ENCODE assay signal across 15 cellular contexts in the genomic region with DNA sequence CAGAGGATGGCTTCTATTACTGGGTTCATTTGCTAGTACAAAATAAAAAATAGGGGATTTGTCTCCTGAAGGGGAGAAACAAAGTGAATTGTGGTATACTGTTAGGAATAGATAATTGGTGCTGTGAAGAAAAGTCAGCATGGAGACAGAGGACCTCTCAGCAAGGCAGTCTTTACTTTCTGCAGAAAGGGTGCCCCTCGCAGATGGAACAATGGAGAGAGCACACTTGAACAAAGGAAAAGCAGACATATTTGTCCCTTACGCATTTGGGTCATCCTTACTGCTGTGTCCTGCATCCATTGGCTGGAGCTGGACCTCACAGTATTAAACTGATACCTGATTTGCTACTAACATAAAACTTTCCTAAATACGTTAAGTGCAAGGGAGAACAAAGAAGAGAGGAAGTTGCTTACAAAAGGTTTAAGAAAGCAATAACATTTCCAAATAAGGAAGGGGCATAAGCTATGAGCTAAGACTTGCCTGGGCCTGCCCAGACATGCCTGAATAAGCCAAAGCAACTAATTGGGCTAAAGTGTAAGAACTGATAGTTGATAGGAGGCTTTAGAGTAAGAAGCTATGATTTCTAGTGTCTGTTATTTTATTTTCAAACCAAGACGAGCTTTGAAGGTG.
A peak's percentile ranks its signal among the peaks of the same experiment; 100 is the strongest.
DNase-seq lines count a peak whose midpoint lies in the region; ATAC-seq, FAIRE-seq and TF ChIP-seq lines count a peak whose summit lies in the region.
"Had no signal": no experiment of that assay in that cellular context is flagged by ENCODE, and none has a peak within 500 bp of the region (broad histone marks: within the 10 kb centered on the region; RNA-seq: fewer than 3 reads in every experiment).

No MANE protein-coding gene starts in this region.

- peaks cover 17% of the 10 kb centered on the region for H3K4me1 Mint-ChIP-seq in GM23338
- peaks cover 32% of the 10 kb centered on the region for H3K4me1 Mint-ChIP-seq in T-helper 2 cell treated with Interferon-gamma antibody and Interleukin-4, amounts not matched to agents 5 μg/mL and 100 μg/mL, for 36 hours (ENCODE audit: low read depth)

- H3K4me2 ChIP-seq in BLaER1 (no peak overlapping the region), GM23338 (no peak overlapping the region), fibroblast of lung (ENCODE audit: extremely low read depth, insufficient read depth, low read length) (no peak overlapping the region)
- H3K4me2 ChIP-seq: KMS-11 had no signal

- no peaks in the 10 kb centered on the region for H3F3A ChIP-seq in GM23338 (replicated peaks; ENCODE audit: low read depth)

- H3K4me1 ChIP-seq in BLaER1 (no peaks in the 10 kb centered on the region), GM23338 (ENCODE audit: insufficient read depth) (peaks cover 22% of the 10 kb centered on the region), fibroblast of lung (ENCODE audit: control insufficient read depth, extremely low read depth, insufficient read depth, low read length) (no peaks in the 10 kb centered on the region), kidney (ENCODE audit: control insufficient read depth in 1 of 2, insufficient read depth in 1 of 2, low read depth in 1 of 2, low read length in 2 of 2) (no peaks in the 10 kb centered on the region), vagina (no peaks in the 10 kb centered on the region)
- H3K4me1 ChIP-seq: thyroid gland had no signal

- H3K27me3 ChIP-seq in BLaER1 = no peaks in the 10 kb centered on the region
- no peaks in the 10 kb centered on the region for H3K27me3 ChIP-seq in GM23338 (ENCODE audit: insufficient read depth)
- no peaks in the 10 kb centered on the region for H3K27me3 ChIP-seq in fibroblast of lung (ENCODE audit: control insufficient read depth, insufficient read depth, low read length)
- no peaks in the 10 kb centered on the region for H3K27me3 ChIP-seq in vagina
- H3K27me3 ChIP-seq: heart left ventricle, thyroid gland had no signal

- H3K36me3 ChIP-seq in BLaER1 = peaks cover 76% of the 10 kb centered on the region
- peaks cover 18% of the 10 kb centered on the region for H3K36me3 ChIP-seq in GM23338 (ENCODE audit: insufficient read depth)
- H3K36me3 ChIP-seq in fibroblast of lung (ENCODE audit: control insufficient read depth, insufficient read depth, low read length) = peaks cover 5% of the 10 kb centered on the region
- peaks cover 3 to 13% of the 10 kb centered on the region in 2 donors for H3K36me3 ChIP-seq in kidney (ENCODE audit: control insufficient read depth in 1 of 2, insufficient read depth in 2 of 2, low read length in 2 of 2)
- H3K36me3 ChIP-seq in vagina = peaks cover 0 to 10% of the 10 kb centered on the region in 2 donors

- no peak overlapping the region for H2AFZ ChIP-seq in GM23338
- no peak overlapping the region for H2AFZ ChIP-seq in fibroblast of lung (ENCODE audit: low read length)

- H3K9ac ChIP-seq in BLaER1 = no peak overlapping the region
- no peak overlapping the region for H3K9ac ChIP-seq in fibroblast of lung (ENCODE audit: insufficient read depth, low read length)
- H3K9ac ChIP-seq in kidney (ENCODE audit: low read length in 2 of 2) = no peak overlapping the region
- H3K9ac ChIP-seq: KMS-11 had no signal

- no peaks in the 10 kb centered on the region for H3K9me2 ChIP-seq in GM23338 (ENCODE audit: insufficient read depth)

- TF ChIP-seq POLR2A in vagina (IDR thresholded peaks at IDR 0.05) = no peak

- peak; percentile 46 for DNase-seq in GM23338 (ENCODE audit: low spot score)
- DNase-seq in T-helper 2 cell treated with Interferon-gamma antibody and Interleukin-4, amounts not matched to agents 5 μg/mL and 100 μg/mL, for 36 hours (ENCODE audit: low spot score) = no peak
- DNase-seq in fibroblast of lung (ENCODE audit: low read depth in 2 of 2) = peak; percentile 32 to 71
- DNase-seq in kidney = no peak
- no peak for DNase-seq in vagina (ENCODE audit: extremely low spot score in 2 of 2)
- no peak for DNase-seq in GOT3 (lab: John Stamatoyannopoulos, UW)
- DNase-seq in NCI-H526 (lab: John Stamatoyannopoulos, UW) = no peak
- DNase-seq: Caco-2; effector memory CD8-positive, alpha-beta T cell; heart left ventricle; NCI-H2171 treated with DMSO at 0.1 percent for 48 hours; thyroid gland had no signal

- ATAC-seq in GM23338 = no peak
- ATAC-seq: effector memory CD8-positive, alpha-beta T cell; heart left ventricle had no signal

- H4K20me1 ChIP-seq in BLaER1 (peaks cover 35% of the 10 kb centered on the region), GM23338 (replicated peaks; ENCODE audit: insufficient read depth) (no peaks in the 10 kb centered on the region), fibroblast of lung (ENCODE audit: control insufficient read depth, extremely low read depth, insufficient read depth, low read length) (no peaks in the 10 kb centered on the region)

- intact Hi-C loops in kidney (cut with DNase I) (no loop called here), vagina (cut with DNase I) (loop anchor here (10.0 kb wide), 1 partner anchor 82 kb away; a partner anchor contains a TSS)

- peak overlapping the region; percentile 78; the same call in 1 of the 2 replicates for H3K27ac Mint-ChIP-seq in GM23338
- H3K27ac Mint-ChIP-seq in T-helper 2 cell treated with Interferon-gamma antibody and Interleukin-4, amounts not matched to agents 5 μg/mL and 100 μg/mL, for 36 hours = peak overlapping the region; percentile 23
- H3K27ac Mint-ChIP-seq: effector memory CD8-positive, alpha-beta T cell had no signal

- H3K9me3 ChIP-seq in BLaER1 (peaks cover 34% of the 10 kb centered on the region), fibroblast of lung (ENCODE audit: control insufficient read depth, insufficient read depth, low read depth, low read length) (peaks cover 2% of the 10 kb centered on the region), kidney (ENCODE audit: control insufficient read depth in 1 of 2, low read length in 2 of 2) (peaks cover 0 to 7% of the 10 kb centered on the region in 2 donors), vagina (no peaks in the 10 kb centered on the region)
- H3K9me3 ChIP-seq: thyroid gland had no signal

- H3K79me2 ChIP-seq in GM23338 (replicated peaks; ENCODE audit: insufficient read depth) (peaks cover 83% of the 10 kb centered on the region), fibroblast of lung (ENCODE audit: control insufficient read depth, insufficient read depth, low read length) (peaks cover 29% of the 10 kb centered on the region)

- no peak for FAIRE-seq in kidney (lab: Jason Lieb, UNC)
- FAIRE-seq: RCC 7860 had no signal

- no peak overlapping the region for H3K4me3 ChIP-seq in BLaER1
- no peak overlapping the region for H3K4me3 ChIP-seq in GM23338
- H3K4me3 ChIP-seq in fibroblast of lung (replicated peaks in 1 of 4; ENCODE audit: control extremely low read depth in 1 of 4, insufficient read depth in 1 of 4, low read depth in 3 of 4, low read length in 4 of 4) = no peak overlapping the region
- H3K4me3 ChIP-seq in kidney (ENCODE audit: low read length in 2 of 2) = no peak overlapping the region
- H3K4me3 ChIP-seq in vagina = no peak overlapping the region
- H3K4me3 ChIP-seq: heart left ventricle, thyroid gland had no signal

- TF ChIP-seq CTCF in GM23338 (conservative IDR thresholded peaks at IDR 0.05; ENCODE audit: low read depth in 2 of 2) = no peak
- TF ChIP-seq CTCF in fibroblast of lung (conservative IDR thresholded peaks at IDR 0.05 in 1 of 2, IDR thresholded peaks at IDR 0.05 in 1 of 2; ENCODE audit: low read depth in 1 of 2, low read length in 2 of 2) = no peak
- TF ChIP-seq CTCF in kidney (IDR thresholded peaks at IDR 0.05; ENCODE audit: borderline replicate concordance, extremely low read depth, insufficient read depth) = no peak
- TF ChIP-seq CTCF in vagina (IDR thresholded peaks at IDR 0.05) = no peak

- H3K27ac ChIP-seq in BLaER1 (peak overlapping the region; percentile 3; the same call in 1 of the 2 replicates), GM23338 (ENCODE audit: low read depth) (peak overlapping the region; percentile 91), fibroblast of lung (ENCODE audit: insufficient read depth, low read length) (no peak overlapping the region), kidney (ENCODE audit: low read depth in 2 of 2, low read length in 2 of 2) (no peak overlapping the region), vagina (no peak overlapping the region)
- H3K27ac ChIP-seq: KMS-11, thyroid gland had no signal

- peaks cover 67% of the 10 kb centered on the region for H3K36me3 Mint-ChIP-seq in GM23338 (ENCODE audit: low read depth)
- peaks cover 61% of the 10 kb centered on the region for H3K36me3 Mint-ChIP-seq in T-helper 2 cell treated with Interferon-gamma antibody and Interleukin-4, amounts not matched to agents 5 μg/mL and 100 μg/mL, for 36 hours (ENCODE audit: low read depth)

- peaks cover 4% of the 10 kb centered on the region for H3K27me3 Mint-ChIP-seq in GM23338 (ENCODE audit: insufficient read depth, low read depth, poor library complexity)
- H3K27me3 Mint-ChIP-seq in T-helper 2 cell treated with Interferon-gamma antibody and Interleukin-4, amounts not matched to agents 5 μg/mL and 100 μg/mL, for 36 hours (ENCODE audit: low read depth) = no peaks in the 10 kb centered on the region
- H3K27me3 Mint-ChIP-seq: effector memory CD8-positive, alpha-beta T cell had no signal

- H3K9me3 Mint-ChIP-seq in GM23338 = peaks cover 31% of the 10 kb centered on the region
- H3K9me3 Mint-ChIP-seq in T-helper 2 cell treated with Interferon-gamma antibody and Interleukin-4, amounts not matched to agents 5 μg/mL and 100 μg/mL, for 36 hours = peaks cover 25% of the 10 kb centered on the region

- H3K4me3 Mint-ChIP-seq in GM23338 = no peak overlapping the region
- H3K4me3 Mint-ChIP-seq in T-helper 2 cell treated with Interferon-gamma antibody and Interleukin-4, amounts not matched to agents 5 μg/mL and 100 μg/mL, for 36 hours = no peak overlapping the region
- H3K4me3 Mint-ChIP-seq: effector memory CD8-positive, alpha-beta T cell had no signal

TF ChIP-seq in GM23338, 12 proteins besides CTCF, POLR2A, EP300 and RAD21 (continues in another document):
- TF ChIP-seq EZH2phosphoT487 (IDR thresholded peaks at IDR 0.05; ENCODE audit: unreplicated experiment) = no peak
- TF ChIP-seq, protein P1, sequence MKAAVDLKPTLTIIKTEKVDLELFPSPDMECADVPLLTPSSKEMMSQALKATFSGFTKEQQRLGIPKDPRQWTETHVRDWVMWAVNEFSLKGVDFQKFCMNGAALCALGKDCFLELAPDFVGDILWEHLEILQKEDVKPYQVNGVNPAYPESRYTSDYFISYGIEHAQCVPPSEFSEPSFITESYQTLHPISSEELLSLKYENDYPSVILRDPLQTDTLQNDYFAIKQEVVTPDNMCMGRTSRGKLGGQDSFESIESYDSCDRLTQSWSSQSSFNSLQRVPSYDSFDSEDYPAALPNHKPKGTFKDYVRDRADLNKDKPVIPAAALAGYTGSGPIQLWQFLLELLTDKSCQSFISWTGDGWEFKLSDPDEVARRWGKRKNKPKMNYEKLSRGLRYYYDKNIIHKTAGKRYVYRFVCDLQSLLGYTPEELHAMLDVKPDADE (IDR thresholded peaks at IDR 0.05) = no peak
- TF ChIP-seq CREB1 (CRISPR knock-in tag; IDR thresholded peaks at IDR 0.05; ENCODE audit: low read depth) = no peak
- TF ChIP-seq JUNB (IDR thresholded peaks at IDR 0.05; ENCODE audit: unreplicated experiment) = no peak

Comparison
In these comparisons a context has a peak if more than half of its experiments do, and no peak if none do; other contexts are left out.
1. H3K27ac ChIP-seq: peak in BLaER1 (single experiment) and GM23338 (single experiment); none in fibroblast of lung (single experiment), kidney (0 of 2) and vagina (single experiment).
2. DNase-seq: peak in GM23338 (single experiment) and fibroblast of lung (2 of 2); none in T-helper 2 cell treated with Interferon-gamma antibody and Interleukin-4, amounts not matched to agents 5 μg/mL and 100 μg/mL, for 36 hours (single experiment), kidney (single experiment), vagina (0 of 2), GOT3 (single experiment) and NCI-H526 (0 of 2).